ENCODE assay signal across 9 cellular contexts in genomic region chr11:67390947-67391303, GRCh38. TPM values are rescaled to one million over a fixed set of nuclear protein-coding genes. Genes with fewer than 3 reads are reported as not detected.
DNase-seq lines count a peak whose midpoint lies in the region; ATAC-seq, FAIRE-seq and TF ChIP-seq lines count a peak whose summit lies in the region.
"Had no signal": no experiment of that assay in that cellular context is flagged by ENCODE, and none has a peak within 500 bp of the region (broad histone marks: within the 10 kb centered on the region; RNA-seq: fewer than 3 reads in every experiment).

No MANE protein-coding gene starts in this region.

- intact Hi-C loops in CD8-positive, alpha-beta T cell (cut with DNase I, micrococcal nuclease) = loop anchor here (1.0 to 10.0 kb wide), 9 partner anchors 10 to 214 kb away; partner anchors contain the start of genes AIP (in 1 of the 2), NDUFV1 (in 1 of the 2), PPP1CA (in 1 of the 2) and RPS6KB2 (in 1 of the 2)
- intact Hi-C loops in Panc1 (cut with micrococcal nuclease; ENCODE audit: unreplicated experiment) = no loop called here

- peak overlapping the region; percentile 81 for H3K27ac Mint-ChIP-seq in CD8-positive, alpha-beta T cell
- H3K27ac Mint-ChIP-seq in osteocyte (ENCODE audit: unreplicated experiment) = peak overlapping the region; percentile 88

- peak overlapping the region; percentile 62 for H3K27ac ChIP-seq in CD8-positive, alpha-beta T cell (ENCODE audit: low read depth, low read length)
- peak overlapping the region; percentile 88 for H3K27ac ChIP-seq in Panc1 (ENCODE audit: low read length)

- no TSS peak for BruUV-seq in Panc1 (replicated peaks; lab: Mats Ljungman, UMichigan)

- POLR2A ChIA-PET in CD8-positive, alpha-beta T cell (lab: Charles Lee) = interaction anchor here (0.7 to 4.3 kb wide), 11 partner anchors 10 to 114 kb away, joined by 3 to 33 read pairs (median 10); partner anchors contain the start of genes PITPNM1, POLD4, PPP1CA and PTPRCAP
- POLR2A ChIA-PET in Panc1 (lab: Charles Lee) = no interaction called here

- H3K27me3 ChIP-seq in CD8-positive, alpha-beta T cell (ENCODE audit: insufficient read depth, low read length) = no peaks in the 10 kb centered on the region
- no peaks in the 10 kb centered on the region for H3K27me3 ChIP-seq in Panc1 (ENCODE audit: control insufficient read depth, insufficient read depth, low read length)

- peaks cover 7% of the 10 kb centered on the region for H3K36me3 Mint-ChIP-seq in CD8-positive, alpha-beta T cell
- no peaks in the 10 kb centered on the region for H3K36me3 Mint-ChIP-seq in osteocyte (ENCODE audit: unreplicated experiment)

- peak overlapping the region; percentile 77 for H3K4me3 ChIP-seq in CD8-positive, alpha-beta T cell (ENCODE audit: low read depth, low read length)
- peak overlapping the region; percentile 87 to 100 for H3K4me3 ChIP-seq in Panc1 (ENCODE audit: low read depth in 2 of 2, low read length in 2 of 2)
- peak overlapping the region; percentile 83 for H3K4me3 ChIP-seq in epithelial cell of proximal tubule (ENCODE audit: low read depth, low read length)

- CTCF ChIA-PET in CD8-positive, alpha-beta T cell (lab: Charles Lee) = interaction anchor here (0.9 to 40.7 kb wide), 10 partner anchors 8 to 223 kb away, joined by 3 to 1319 read pairs (median 5); partner anchors contain the start of genes CLCF1, POLD4, PPP1CA and PTPRCAP
- CTCF ChIA-PET in Panc1 (lab: Charles Lee) = no interaction called here

- H3K4me1 Mint-ChIP-seq in CD8-positive, alpha-beta T cell (ENCODE audit: low read depth) = peaks cover 31% of the 10 kb centered on the region
- peaks cover 25% of the 10 kb centered on the region for H3K4me1 Mint-ChIP-seq in osteocyte (ENCODE audit: unreplicated experiment)

- no peak for TF ChIP-seq CTCF in CD8-positive, alpha-beta T cell (IDR thresholded peaks at IDR 0.05)
- TF ChIP-seq CTCF in Panc1 (IDR thresholded peaks at IDR 0.05) (no peak), epithelial cell of proximal tubule (conservative IDR thresholded peaks at IDR 0.05; ENCODE audit: low read depth, low read length) (no peak), osteocyte (IDR thresholded peaks at IDR 0.05) (no peak), D721Med (IDR thresholded peaks at IDR 0.05; ENCODE audit: insufficient read depth, missing control alignments) (no peak)

- H3K27me3 Mint-ChIP-seq in CD8-positive, alpha-beta T cell (ENCODE audit: low read depth) = no peaks in the 10 kb centered on the region
- no peaks in the 10 kb centered on the region for H3K27me3 Mint-ChIP-seq in osteocyte (ENCODE audit: unreplicated experiment)

- peaks cover 20% of the 10 kb centered on the region for H3K4me1 ChIP-seq in CD8-positive, alpha-beta T cell (ENCODE audit: insufficient read depth, low read length)
- peaks cover 10% of the 10 kb centered on the region for H3K4me1 ChIP-seq in Panc1 (ENCODE audit: control insufficient read depth, insufficient read depth, low read length)

- no peak for DNase-seq in CD8-positive, alpha-beta T cell
- DNase-seq in Panc1 (ENCODE audit: low read depth, low spot score) (no peak), epithelial cell of proximal tubule (ENCODE audit: low read depth) (no peak), osteocyte (ENCODE audit: extremely low spot score, unreplicated experiment) (no peak), D721Med (ENCODE audit: insufficient read length, low spot score) (no peak), ecto neural progenitor cell (ENCODE audit: low spot score) (no peak), activated gamma-delta T cell (lab: John Stamatoyannopoulos, UW) (no peak)
- no peak for DNase-seq in stimulated activated CD4-positive, alpha-beta T cell treated with anti-CD3 and anti-CD28 coated beads, Interleukin-4, amount 100 ng/mL, for 4 hours

- no peak for ATAC-seq in CD8-positive, alpha-beta T cell
- no peak for ATAC-seq in Panc1

- no peak for FAIRE-seq in D721Med (lab: Jason Lieb, UNC)

- peak overlapping the region; percentile 87 for H3K4me3 Mint-ChIP-seq in CD8-positive, alpha-beta T cell
- peak overlapping the region; percentile 84 for H3K4me3 Mint-ChIP-seq in osteocyte (ENCODE audit: unreplicated experiment)

- H3K9me3 ChIP-seq in CD8-positive, alpha-beta T cell (ENCODE audit: low read length) = no peaks in the 10 kb centered on the region
- H3K9me3 ChIP-seq in Panc1 (ENCODE audit: control insufficient read depth, insufficient read depth, low read depth, low read length) = no peaks in the 10 kb centered on the region

- H3K36me3 ChIP-seq in CD8-positive, alpha-beta T cell (ENCODE audit: insufficient read depth, low read length) = no peaks in the 10 kb centered on the region
- H3K36me3 ChIP-seq in Panc1 (ENCODE audit: control insufficient read depth, insufficient read depth, low read length) = no peaks in the 10 kb centered on the region

- H3K9me3 Mint-ChIP-seq in CD8-positive, alpha-beta T cell = no peaks in the 10 kb centered on the region
- H3K9me3 Mint-ChIP-seq in osteocyte (ENCODE audit: unreplicated experiment) = no peaks in the 10 kb centered on the region

- in situ Hi-C loops in Panc1 (cut with HindIII; ENCODE audit: low pct_unique_long_range_greater_than_20kb, low sequenced_read_pairs) = no loop called here

RNA-seq across cellular contexts. Expression of gene RAD9A, which starts 0.9 kb away (rescaled TPM):
- total RNA-seq in CD8-positive, alpha-beta T cell = 10 to 100 TPM; 13.7 to 14.1 TPM
- total RNA-seq in Panc1 (2021; ENCODE audit: unreplicated experiment) (33.1 TPM), epithelial cell of proximal tubule (13.9 and 20.9 TPM in 2 replicates), osteocyte (18.5 TPM in 2 replicates)
- 24.4 TPM for polyA plus RNA-seq in Panc1 (2012; ENCODE audit: insufficient read length)

RNA-seq across cellular contexts. Expression of gene PPP1CA, which starts 10.7 kb away (rescaled TPM):
- 10 to 100 TPM; 40.5 to 42.2 TPM for total RNA-seq in CD8-positive, alpha-beta T cell
- 361 TPM for total RNA-seq in Panc1 (2021; ENCODE audit: unreplicated experiment)
- 412 TPM for polyA plus RNA-seq in Panc1 (2012; ENCODE audit: insufficient read length)
- 359 and 365 TPM in 2 replicates for total RNA-seq in epithelial cell of proximal tubule
- 132 and 140 TPM in 2 replicates for total RNA-seq in osteocyte

RNA-seq across cellular contexts. Expression of gene TBC1D10C, which starts 13.0 kb away (rescaled TPM):
- 100 to 1,000 TPM; 197 to 201 TPM for total RNA-seq in CD8-positive, alpha-beta T cell
- 0.33 TPM for total RNA-seq in Panc1 (2021; ENCODE audit: unreplicated experiment)
- 0.68 TPM for polyA plus RNA-seq in Panc1 (2012; ENCODE audit: insufficient read length)
- 0.14 and 0.17 TPM in 2 replicates for total RNA-seq in epithelial cell of proximal tubule
- not detected in 2 replicates for total RNA-seq in osteocyte
- total RNA-seq: lung microvascular endothelial cell had no signal

RNA-seq across cellular contexts. Expression of gene CLCF1, which starts 17.5 kb away (rescaled TPM):
- total RNA-seq in CD8-positive, alpha-beta T cell = 1 to 10 TPM; 7.1 to 7.8 TPM
- total RNA-seq in Panc1 (2021; ENCODE audit: unreplicated experiment) = 9.3 TPM
- polyA plus RNA-seq in Panc1 (2012; ENCODE audit: insufficient read length) = 9.0 TPM
- total RNA-seq in epithelial cell of proximal tubule = 23.8 and 44.6 TPM in 2 replicates
- total RNA-seq in osteocyte = 7.2 and 7.8 TPM in 2 replicates

RNA-seq across cellular contexts. Expression of gene CARNS1, which starts 24.6 kb away (rescaled TPM):
- total RNA-seq in CD8-positive, alpha-beta T cell = 10 to 100 TPM; 11.2 to 12.1 TPM
- total RNA-seq in Panc1 (2021; ENCODE audit: unreplicated experiment) = 1.0 TPM
- polyA plus RNA-seq in Panc1 (2012; ENCODE audit: insufficient read length) = 1.4 TPM
- total RNA-seq in epithelial cell of proximal tubule = 0.07 and 0.23 TPM in 2 replicates
- 0.24 and 0.27 TPM in 2 replicates for total RNA-seq in osteocyte

Comparison
In these comparisons a context has a peak if more than half of its experiments do, and no peak if none do; other contexts are left out.
1. RNA of gene TBC1D10C, which starts 13.0 kb away (total RNA-seq): 197 to 201 TPM in CD8-positive, alpha-beta T cell; 0.33 TPM in Panc1 (single experiment), 0.14 to 0.17 TPM in epithelial cell of proximal tubule and not detected in osteocyte; every median in the first group is over 100 times any median in the second.
2. Peak in every context shown above with its lines, with median percentiles within 50 percentile points of each other: H3K4me3 ChIP-seq.